20 cellular contexts compared by ENCODE assay signal in genomic region chr7:102638848-102639247, GRCh38. TPM values are rescaled to one million over a fixed set of nuclear protein-coding genes. Genes with fewer than 3 reads are reported as not detected.
DNase-seq lines count a peak whose midpoint lies in the region; ATAC-seq and TF ChIP-seq lines count a peak whose summit lies in the region.
"Not testable (repeated sequence)": the region's sequence is repeated elsewhere in the genome, so short reads cannot be mapped to it uniquely, and the experiment has no call there.
"Had no signal": no experiment of that assay in that cellular context is flagged by ENCODE, and none has a peak within 500 bp of the region (broad histone marks: within the 10 kb centered on the region; RNA-seq: fewer than 3 reads in every experiment).

No MANE protein-coding gene starts in this region.

- H2AK5ac ChIP-seq in IMR-90 (ENCODE audit: low read depth, low read length), result not testable (repeated sequence)

- not testable (repeated sequence) for H3K27me3 Mint-ChIP-seq in activated B cell treated with CpG ODN at 0.5 μM for 24 hours; chondrocyte (ENCODE audit: low read depth); stimulated activated memory B cell treated with anti-CD40 and anti-IgM and Interleukin-4, amounts not matched to agents 10 μg/mL and 1 μg/mL and 100 μg/mL, for 72 hours

- dilution Hi-C loops in IMR-90 (cut with HindIII; ENCODE audit: low sequenced_read_pairs, unreplicated experiment), result not testable (repeated sequence)

- H3K23ac ChIP-seq in IMR-90 (ENCODE audit: low read depth, low read length), result not testable (repeated sequence)

- not testable (repeated sequence) for H3K4me1 ChIP-seq in DND-41 (ENCODE audit: insufficient read depth, low read length); IMR-90 (ENCODE audit: control insufficient read depth, insufficient read depth, low read length); right cardiac atrium (ENCODE audit: control insufficient read depth, insufficient read depth, low read length); mucosa of descending colon (ENCODE audit: low read depth)

- BruUV-seq in IMR-90 (replicated peaks; lab: Mats Ljungman, UMichigan), result not testable (repeated sequence)

- not testable (repeated sequence) for H3K9ac ChIP-seq in DND-41 (ENCODE audit: low read depth, low read length); IMR-90 (ENCODE audit: low read depth, low read length)

- H3K4me3 ChIP-seq in DND-41 (ENCODE audit: low read depth in 1 of 2, low read length in 2 of 2); IMR-90 (ENCODE audit: insufficient read depth, low read depth, low read length); right cardiac atrium (ENCODE audit: low read length); mucosa of descending colon: not testable (repeated sequence)

- not testable (repeated sequence) for H4K8ac ChIP-seq in IMR-90 (ENCODE audit: low read depth in 2 of 2, low read length in 2 of 2)

- H2AFZ ChIP-seq in DND-41 (ENCODE audit: low read depth, low read length); IMR-90 (replicated peaks; ENCODE audit: low read length, poor library complexity): not testable (repeated sequence)

- H3K9me3 Mint-ChIP-seq in activated B cell treated with CpG ODN at 0.5 μM for 24 hours; chondrocyte (ENCODE audit: low read depth); stimulated activated memory B cell treated with anti-CD40 and anti-IgM and Interleukin-4, amounts not matched to agents 10 μg/mL and 1 μg/mL and 100 μg/mL, for 72 hours: not testable (repeated sequence)

- H2BK5ac ChIP-seq in IMR-90 (ENCODE audit: low read depth, low read length, poor library complexity, severe bottlenecking), result not testable (repeated sequence)

- not testable (repeated sequence) for H2BK20ac ChIP-seq in IMR-90 (ENCODE audit: low read depth, low read length)

- not testable (repeated sequence) for TF ChIP-seq POLR2A in IMR-90 (IDR thresholded peaks at IDR 0.05; ENCODE audit: low read depth, low read length)

- not testable (repeated sequence) for H4K91ac ChIP-seq in IMR-90 (ENCODE audit: insufficient read depth, low read depth, low read length)

- not testable (repeated sequence) for H3K79me2 ChIP-seq in DND-41 (ENCODE audit: insufficient read depth, low read length)

- not testable (repeated sequence) for H3K56ac ChIP-seq in IMR-90 (ENCODE audit: extremely low read depth, insufficient read depth, low read length)

- not testable (repeated sequence) for H3K4me1 Mint-ChIP-seq in activated B cell treated with CpG ODN at 0.5 μM for 24 hours; chondrocyte (ENCODE audit: low read depth); stimulated activated memory B cell treated with anti-CD40 and anti-IgM and Interleukin-4, amounts not matched to agents 10 μg/mL and 1 μg/mL and 100 μg/mL, for 72 hours

- H2AK9ac ChIP-seq in IMR-90 (replicated peaks; ENCODE audit: low read depth, low read length, poor library complexity), result not testable (repeated sequence)

- not testable (repeated sequence) for H3K36me3 Mint-ChIP-seq in activated B cell treated with CpG ODN at 0.5 μM for 24 hours (ENCODE audit: low read depth); chondrocyte (ENCODE audit: low read depth); stimulated activated memory B cell treated with anti-CD40 and anti-IgM and Interleukin-4, amounts not matched to agents 10 μg/mL and 1 μg/mL and 100 μg/mL, for 72 hours

- CTCF ChIA-PET in IMR-90 (lab: Yijun Ruan, JAX); activated B cell treated with CpG ODN at 0.5 μM for 24 hours (lab: Charles Lee): not testable (repeated sequence)

- H3K36me3 ChIP-seq in DND-41 (ENCODE audit: insufficient read depth, low read length); IMR-90 (ENCODE audit: control insufficient read depth, insufficient read depth, low read length); mucosa of descending colon (ENCODE audit: low read depth): not testable (repeated sequence)

- not testable (repeated sequence) for H3K4me3 Mint-ChIP-seq in activated B cell treated with CpG ODN at 0.5 μM for 24 hours; chondrocyte (ENCODE audit: unreplicated experiment); stimulated activated memory B cell treated with anti-CD40 and anti-IgM and Interleukin-4, amounts not matched to agents 10 μg/mL and 1 μg/mL and 100 μg/mL, for 72 hours

- intact Hi-C loops in IMR-90 (cut with micrococcal nuclease); activated B cell treated with CpG ODN at 0.5 μM for 24 hours (cut with micrococcal nuclease); right cardiac atrium (cut with DNase I); mucosa of descending colon (cut with DNase I, micrococcal nuclease): not testable (repeated sequence)

- H4K20me1 ChIP-seq in DND-41 (ENCODE audit: insufficient read depth, low read length); IMR-90 (ENCODE audit: insufficient read depth, low read length): not testable (repeated sequence)

- in situ Hi-C loops in IMR-90 (cut with MboI; ENCODE audit: low sequenced_read_pairs), result not testable (repeated sequence)

- not testable (repeated sequence) for H3K27ac Mint-ChIP-seq in activated B cell treated with CpG ODN at 0.5 μM for 24 hours; chondrocyte (ENCODE audit: unreplicated experiment); stimulated activated memory B cell treated with anti-CD40 and anti-IgM and Interleukin-4, amounts not matched to agents 10 μg/mL and 1 μg/mL and 100 μg/mL, for 72 hours

- TF ChIP-seq CTCF in DND-41 (IDR thresholded peaks at IDR 0.05; ENCODE audit: borderline replicate concordance, extremely low read depth, low read length, poor library complexity, severe bottlenecking); IMR-90 (conservative IDR thresholded peaks at IDR 0.05; ENCODE audit: low read depth, low read length); activated B cell treated with CpG ODN at 0.5 μM for 24 hours (IDR thresholded peaks at IDR 0.05); chondrocyte (IDR thresholded peaks at IDR 0.05); mucosa of descending colon (IDR thresholded peaks at IDR 0.05): not testable (repeated sequence)

- 100% methylated on average over 1 of the region's 11 CpGs; no CpG with 5 or more reads in 1 of the 2 experiments for WGBS in IMR-90 (ENCODE audit: extremely low coverage in 2 of 2, insufficient read length in 1 of 2), 2 experiments
- WGBS in right cardiac atrium, result 91% methylated on average over 7 of the region's 11 CpGs

- not testable (repeated sequence) for H2BK120ac ChIP-seq in IMR-90 (ENCODE audit: low read depth, low read length)

- not testable (repeated sequence) for H3K4me2 ChIP-seq in DND-41 (ENCODE audit: insufficient read depth, low read length); IMR-90 (ENCODE audit: low read depth, low read length)

- H3K9me1 ChIP-seq in IMR-90 (ENCODE audit: insufficient read depth, low read length), result not testable (repeated sequence)

- TF ChIP-seq RAD21 in IMR-90 (IDR thresholded peaks at IDR 0.05; ENCODE audit: low read length), result not testable (repeated sequence)

- H4K5ac ChIP-seq in IMR-90 (ENCODE audit: low read depth, low read length), result not testable (repeated sequence)

- not testable (repeated sequence) for H2BK15ac ChIP-seq in IMR-90 (ENCODE audit: low read depth, low read length)

- not testable (repeated sequence) for H3K9me3 ChIP-seq in DND-41 (ENCODE audit: insufficient read depth, low read length, severe bottlenecking); IMR-90 (ENCODE audit: control insufficient read depth, insufficient read depth, low read length); right cardiac atrium (ENCODE audit: control insufficient read depth, low read length); mucosa of descending colon

- ATAC-seq in DND-41 (ENCODE audit: insufficient read depth, low read depth) (peak; percentile 5; the same call in 1 of the 3 replicates), GM21786 (IDR thresholded peaks at IDR 0.05; ENCODE audit: unreplicated experiment) (peak; percentile 1), IMR-90 (ENCODE audit: low read depth) (peak; percentile 13), activated B cell treated with CpG ODN at 0.5 μM for 24 hours (ENCODE audit: low read depth) (peak; percentile 7), right cardiac atrium (peak; percentile 5 to 27)
- ATAC-seq in mucosa of descending colon, result not testable (repeated sequence)
- peak; percentile 58 for ATAC-seq in stimulated activated memory B cell treated with anti-CD40 and anti-IgM and Interleukin-4, amounts not matched to agents 10 μg/mL and 1 μg/mL and 100 μg/mL, for 72 hours

- H3K18ac ChIP-seq in IMR-90 (ENCODE audit: low read depth, low read length), result not testable (repeated sequence)

- not testable (repeated sequence) for H3K14ac ChIP-seq in IMR-90 (replicated peaks; ENCODE audit: low read depth, low read length)

- not testable (repeated sequence) for H3K79me1 ChIP-seq in IMR-90 (ENCODE audit: low read depth in 1 of 2, low read length in 2 of 2)

- not testable (repeated sequence) for H3K4ac ChIP-seq in IMR-90 (ENCODE audit: low read depth, low read length)

- POLR2A ChIA-PET in IMR-90 (lab: Charles Lee; ENCODE audit: unreplicated experiment); activated B cell treated with CpG ODN at 0.5 μM for 24 hours (lab: Charles Lee): not testable (repeated sequence)

- DNase-seq in DND-41 (peak; percentile 6), chondrocyte (ENCODE audit: low spot score) (peak; percentile 62), right cardiac atrium (peak in 2 of 3 donors; percentile 40 to 72), mucosa of descending colon (peak in 2 of 3 donors; percentile 27 to 36)
- DNase-seq in IMR-90, activated B cell treated with CpG ODN at 0.5 μM for 24 hours: not testable (repeated sequence)

- H3K27me3 ChIP-seq in DND-41 (ENCODE audit: insufficient read depth, low read length, poor library complexity); IMR-90 (ENCODE audit: control insufficient read depth, insufficient read depth, low read length); right cardiac atrium (ENCODE audit: control insufficient read depth, insufficient read depth): not testable (repeated sequence)

- H3K27ac ChIP-seq in DND-41 (ENCODE audit: low read length); IMR-90 (ENCODE audit: insufficient read depth, low read length); right cardiac atrium (ENCODE audit: low read length): not testable (repeated sequence)

RNA-seq across cellular contexts. Expression of gene UPK3BL1, which starts 3.7 kb away (rescaled TPM):
- total RNA-seq in IMR-90 (2012; rRNA removed), result 1.6 and 2.8 TPM in 2 replicates
- polyA plus RNA-seq in IMR-90 (2012; rRNA removed), result 21.1 and 23.9 TPM in 2 replicates
- 14.8 and 20.8 TPM in 2 replicates for polyA plus RNA-seq in IMR-90 (2012; cell fraction: cytosol; rRNA removed)
- polyA plus RNA-seq in IMR-90 (2012; cell fraction: nucleus; rRNA removed; ENCODE audit: low replicate concordance), result 117 and 226 TPM in 2 replicates
- total RNA-seq in activated B cell treated with CpG ODN at 0.5 μM for 24 hours, result 47.4 and 58.8 TPM in 2 replicates
- 11.7 to 29.6 TPM (median 14.8 TPM) in 3 replicates for total RNA-seq in chondrocyte
- 10 to 100 TPM in 2 of 4 donors, 1 to 10 TPM in 2; 5.1 to 22.6 (median 9.9) TPM for total RNA-seq in right cardiac atrium
- 24.2 TPM for polyA plus RNA-seq in right cardiac atrium
- total RNA-seq in mucosa of descending colon, result 10 to 100 TPM; 10.7 to 23.1 (median 12.3) TPM

RNA-seq across cellular contexts. Expression of gene SPDYE2B, which starts 11.3 kb away (rescaled TPM):
- not detected in 2 replicates for total RNA-seq in IMR-90 (2012; rRNA removed)
- not detected in 2 replicates for polyA plus RNA-seq in IMR-90 (2012; rRNA removed)
- polyA plus RNA-seq in IMR-90 (2012; cell fraction: cytosol; rRNA removed), result not detected in 2 replicates
- not detected in 2 replicates for polyA plus RNA-seq in IMR-90 (2012; cell fraction: nucleus; rRNA removed; ENCODE audit: low replicate concordance)
- total RNA-seq in activated B cell treated with CpG ODN at 0.5 μM for 24 hours, result not detected in 2 replicates
- total RNA-seq in chondrocyte, result not detected in 3 replicates
- not detected for total RNA-seq in right cardiac atrium
- polyA plus RNA-seq in right cardiac atrium, result not detected
- not detected for total RNA-seq in mucosa of descending colon
- total RNA-seq: A172; activated CD8-positive, alpha-beta T cell treated with anti-CD3 and anti-CD28 coated beads, Interleukin-2, amount 10 ng/mL, durations not matched to agents 7 days and 5 days; Caco-2; endothelial cell of umbilical vein; fibroblast of villous mesenchyme; H9; mucosa of gallbladder; right atrium auricular region; T-helper 2 cell treated with Interferon-gamma antibody and Interleukin-4, amounts not matched to agents 100 ng/mL and 5 ng/mL, for 36 hours; transverse colon had no signal
- polyA plus RNA-seq: BJ, endothelial cell of umbilical vein, keratinocyte had no signal

RNA-seq across cellular contexts. Expression of gene RASA4, which starts 22.3 kb away (rescaled TPM):
- total RNA-seq in IMR-90 (2012; rRNA removed), result 3.3 and 3.8 TPM in 2 replicates
- polyA plus RNA-seq in IMR-90 (2012; rRNA removed), result 18.6 and 21.4 TPM in 2 replicates
- polyA plus RNA-seq in IMR-90 (2012; cell fraction: cytosol; rRNA removed), result 10.2 and 16.0 TPM in 2 replicates
- polyA plus RNA-seq in IMR-90 (2012; cell fraction: nucleus; rRNA removed; ENCODE audit: low replicate concordance), result 64.1 and 134 TPM in 2 replicates
- total RNA-seq in activated B cell treated with CpG ODN at 0.5 μM for 24 hours, result 57.6 and 62.3 TPM in 2 replicates
- total RNA-seq in chondrocyte, result 16.5 to 26.0 TPM (median 24.0 TPM) in 3 replicates
- total RNA-seq in right cardiac atrium, result 10 to 100 TPM; 10.5 to 27.2 (median 22.7) TPM
- polyA plus RNA-seq in right cardiac atrium, result 14.2 TPM
- total RNA-seq in mucosa of descending colon, result 10 to 100 TPM; 18.3 to 68.4 (median 21.5) TPM

RNA-seq across cellular contexts. Expression of gene POLR2J2, which starts 32.6 kb away (rescaled TPM):
- 0.83 and 1.3 TPM in 2 replicates for total RNA-seq in IMR-90 (2012; rRNA removed)
- 1.3 and 1.6 TPM in 2 replicates for polyA plus RNA-seq in IMR-90 (2012; rRNA removed)
- polyA plus RNA-seq in IMR-90 (2012; cell fraction: cytosol; rRNA removed), result 0.10 and 0.12 TPM in 2 replicates
- 2.8 and 8.3 TPM in 2 replicates for polyA plus RNA-seq in IMR-90 (2012; cell fraction: nucleus; rRNA removed; ENCODE audit: low replicate concordance)
- total RNA-seq in activated B cell treated with CpG ODN at 0.5 μM for 24 hours, result 29.2 and 35.2 TPM in 2 replicates
- total RNA-seq in chondrocyte, result 1.5 to 5.1 TPM (median 2.9 TPM) in 3 replicates
- 1 to 10 TPM; 3.5 to 5.1 (median 4.1) TPM for total RNA-seq in right cardiac atrium
- polyA plus RNA-seq in right cardiac atrium, result 2.8 TPM
- 10 to 100 TPM in 1 of 3 donors, 1 to 10 TPM in 2; 6.5 to 14.7 (median 8.8) TPM for total RNA-seq in mucosa of descending colon
